8 cellular contexts compared by ENCODE assay signal in genomic region chr15:76059320-76060097, GRCh38. TPM values are rescaled to one million over a fixed set of nuclear protein-coding genes. Genes with fewer than 3 reads are reported as not detected.
DNase-seq lines count a peak whose midpoint lies in the region; ATAC-seq and TF ChIP-seq lines count a peak whose summit lies in the region.

TMEM266 (plus strand) TSS chr15:76059985; CDS start chr15:76134264, 74,279 bp downstream.

- no peak for TF ChIP-seq POLR2A in thyroid gland (IDR thresholded peaks at IDR 0.05)

- no peaks in the 10 kb centered on the region for H3K36me3 ChIP-seq in thyroid gland

- intact Hi-C loops in thyroid gland (cut with DNase I), result loop anchor here (5.0 kb wide), 1 partner anchor 78 kb away; no protein-coding TSS in a partner anchor

- H3K4me3 ChIP-seq in epithelial cell of proximal tubule (ENCODE audit: low read depth, low read length), result peak within 1 kb of the TSS; percentile 57
- peak within 1 kb of the TSS in 1 of 3 donors; percentile 54 for H3K4me3 ChIP-seq in thyroid gland (replicated peaks in 1 of 3)

- H3K9me3 ChIP-seq in thyroid gland, result no peaks in the 10 kb centered on the region

- ATAC-seq in HG02610 (IDR thresholded peaks at IDR 0.05; ENCODE audit: unreplicated experiment), result no peak

- WGBS in thyroid gland, 2 donors, result 0% methylated on average over 2 to 5 of the region's 106 CpGs

- TF ChIP-seq CTCF in epithelial cell of proximal tubule (conservative IDR thresholded peaks at IDR 0.05; ENCODE audit: low read depth, low read length) (no peak), thyroid gland (IDR thresholded peaks at IDR 0.05) (no peak)

- no peaks in the 10 kb centered on the region for H3K27me3 ChIP-seq in thyroid gland

- peaks cover 4 to 20% of the 10 kb centered on the region in 2 donors for H3K4me1 ChIP-seq in thyroid gland

- DNase-seq in NCI-H2081 (lab: John Stamatoyannopoulos, UW) (peak; percentile 49 to 63), NCI-H2081 treated with DMSO at 0.1 percent for 48 hours (lab: John Stamatoyannopoulos, UW) (no peak), LoVo (ENCODE audit: low spot score) (peak; percentile 51), epithelial cell of proximal tubule (ENCODE audit: low read depth) (no peak), middle frontal gyrus (ENCODE audit: extremely low spot score, low spot score) (peak; percentile 19), thyroid gland (peak; percentile 56 to 60)
- DNase-seq in activated CD4-positive, alpha-beta T cell treated with anti-CD3 and anti-CD28 coated beads for 48 hours, result peak; percentile 28

- no peak within 1 kb of the TSS for H3K27ac ChIP-seq in thyroid gland

RNA-seq across cellular contexts. Expression of gene TMEM266, which starts in this region (rescaled TPM):
- total RNA-seq in epithelial cell of proximal tubule (not detected in 2 replicates), thyroid gland (not detected)

Comparison
In these comparisons a context has a peak if more than half of its experiments do, and no peak if none do; other contexts are left out.
1. DNase-seq: peak in NCI-H2081 (2 of 2), LoVo (single experiment), activated CD4-positive, alpha-beta T cell treated with anti-CD3 and anti-CD28 coated beads for 48 hours (single experiment) and middle frontal gyrus (single experiment); none in NCI-H2081 treated with DMSO at 0.1 percent for 48 hours (single experiment) and epithelial cell of proximal tubule (single experiment).
2. Peak in DNase-seq in thyroid gland; RNA of the gene not detected or under 1 TPM.